8 cellular contexts compared by ENCODE assay signal in genomic region chr12:49367381-49368239, GRCh38. TPM values are rescaled to one million over a fixed set of nuclear protein-coding genes. Genes with fewer than 3 reads are reported as not detected.
DNase-seq lines count a peak whose midpoint lies in the region; FAIRE-seq and TF ChIP-seq lines count a peak whose summit lies in the region.

Gene SPATS2, plus strand, starts transcription at chr12:49367462. Its CDS starts 93,551 bp downstream, at chr12:49461013.

- peaks cover 17% of the 10 kb centered on the region for H3K36me3 ChIP-seq in OCI-LY7 (ENCODE audit: insufficient read depth, low read length)
- H3K36me3 ChIP-seq in tibial artery: no peaks in the 10 kb centered on the region

- CTCF ChIA-PET in OCI-LY7 (lab: Charles Lee; ENCODE audit: unreplicated experiment): interaction anchor here (1.0 to 1.7 kb wide), 4 partner anchors 9 to 93 kb away, joined by 3 to 10 read pairs (median 5); partner anchors contain the start of gene DNAJC22

- no peak for TF ChIP-seq POLR2A in GM12892 (IDR thresholded peaks at IDR 0.05; ENCODE audit: low read depth, low read length)

- H4K20me1 ChIP-seq in OCI-LY7 (ENCODE audit: insufficient read depth, low read length): 0 out of 2 replicates have a peak, but pooled peaks cover 4% of the 10 kb centered on the region

- H3K4me3 Mint-ChIP-seq in dendritic cell treated with granulocyte-macrophage colony-stimulating factor and Interleukin-4, amounts not matched to agents 40 ng/mL and 50 ng/mL, for 4 days: peak within 1 kb of the TSS; percentile 97

- DNase-seq in ACHN (peak; percentile 46), GM12892 (ENCODE audit: insufficient read length) (no peak), OCI-LY7 (ENCODE audit: low spot score) (no peak), medulla oblongata (ENCODE audit: extremely low spot score) (peak; percentile 44), tibial artery (peak; percentile 92 to 94), KG1 (lab: John Stamatoyannopoulos, UW) (no peak), hippocampal formation (lab: John Stamatoyannopoulos, UW) (no peak)

- H3K27me3 Mint-ChIP-seq in dendritic cell treated with granulocyte-macrophage colony-stimulating factor and Interleukin-4, amounts not matched to agents 40 ng/mL and 50 ng/mL, for 4 days: no peaks in the 10 kb centered on the region

- in situ Hi-C loops in ACHN (cut with HindIII; ENCODE audit: low pct_ligation_motif_present, low pct_unique_long_range_greater_than_20kb, low sequenced_read_pairs): loop anchor here (10.0 kb wide), 1 partner anchor 147 kb away; no protein-coding TSS in a partner anchor

- FAIRE-seq in GM12892 (lab: Jason Lieb, UNC): peak; percentile 46

- BruUV-seq in OCI-LY7 (replicated peaks; lab: Mats Ljungman, UMichigan): no TSS peak

- H3K9me3 ChIP-seq in OCI-LY7 (ENCODE audit: low read length) (no peaks in the 10 kb centered on the region), tibial artery (no peaks in the 10 kb centered on the region)

- no peaks in the 10 kb centered on the region for H3K9me2 ChIP-seq in OCI-LY7 (ENCODE audit: insufficient read depth, low read length)

- intact Hi-C loops in OCI-LY7 (cut with micrococcal nuclease; ENCODE audit: unreplicated experiment) (loop anchor here (2.0 to 5.0 kb wide), 2 partner anchors 201 to 255 kb away; partner anchors contain the start of genes MCRS1 and PRPF40B), tibial artery (cut with DNase I; ENCODE audit: low total_unique reads) (loop anchor here (5.0 kb wide), 1 partner anchor 375 kb away; the partner anchor contains the start of gene TMBIM6)
- intact Hi-C loops in dendritic cell treated with granulocyte-macrophage colony-stimulating factor and Interleukin-4, amounts not matched to agents 40 ng/mL and 50 ng/mL, for 4 days (cut with micrococcal nuclease): no loop called here

- POLR2A ChIA-PET in OCI-LY7 (lab: Charles Lee): interaction anchor here (0.6 to 2.9 kb wide), 16 partner anchors 9 to 410 kb away, joined by 3 to 13 read pairs (median 4); partner anchors contain the start of genes ARF3 and TROAP

- peaks cover 30% of the 10 kb centered on the region for H3K36me3 Mint-ChIP-seq in dendritic cell treated with granulocyte-macrophage colony-stimulating factor and Interleukin-4, amounts not matched to agents 40 ng/mL and 50 ng/mL, for 4 days (ENCODE audit: low read depth)

- TF ChIP-seq CTCF in OCI-LY7 (conservative IDR thresholded peaks at IDR 0.05; ENCODE audit: low read length): no peak
- TF ChIP-seq CTCF in tibial artery (IDR thresholded peaks at IDR 0.05): no peak

- peaks cover 45% of the 10 kb centered on the region for H3K79me2 ChIP-seq in OCI-LY7 (ENCODE audit: insufficient read depth, low read depth, low read length)

- peak within 1 kb of the TSS; percentile 83 for H3K4me2 ChIP-seq in OCI-LY7 (ENCODE audit: low read length)

- H3K27me3 ChIP-seq in tibial artery: no peaks in the 10 kb centered on the region

- peaks cover 24% of the 10 kb centered on the region for H3K4me1 Mint-ChIP-seq in dendritic cell treated with granulocyte-macrophage colony-stimulating factor and Interleukin-4, amounts not matched to agents 40 ng/mL and 50 ng/mL, for 4 days (ENCODE audit: low read depth)

- H3K27ac Mint-ChIP-seq in dendritic cell treated with granulocyte-macrophage colony-stimulating factor and Interleukin-4, amounts not matched to agents 40 ng/mL and 50 ng/mL, for 4 days: peak within 1 kb of the TSS; percentile 99

- H3K4me1 ChIP-seq in OCI-LY7 (ENCODE audit: insufficient read depth, low read length, poor library complexity, severe bottlenecking) (peaks cover 34% of the 10 kb centered on the region), tibial artery (peaks cover 0 to 28% (median 16%) of the 10 kb centered on the region in 4 donors)

- H3K4me3 ChIP-seq in OCI-LY7 (ENCODE audit: low read depth, low read length, poor library complexity, severe bottlenecking) (peak within 1 kb of the TSS; percentile 91), tibial artery (peak within 1 kb of the TSS; percentile 86 to 93)

- no peaks in the 10 kb centered on the region for H3K9me3 Mint-ChIP-seq in dendritic cell treated with granulocyte-macrophage colony-stimulating factor and Interleukin-4, amounts not matched to agents 40 ng/mL and 50 ng/mL, for 4 days

- peak within 1 kb of the TSS; percentile 88 for H3K27ac ChIP-seq in OCI-LY7 (ENCODE audit: low read depth, low read length, poor library complexity, severe bottlenecking)
- peak within 1 kb of the TSS; percentile 82 to 90 for H3K27ac ChIP-seq in tibial artery

- H2AFZ ChIP-seq in OCI-LY7 (ENCODE audit: low read length): peak within 1 kb of the TSS; percentile 90

RNA-seq across cellular contexts. Expression of gene SPATS2, which starts in this region (rescaled TPM):
- 36.1 TPM for polyA plus RNA-seq in GM12892 (2012; ENCODE audit: missing spikeins)
- 19.1 and 22.7 TPM in 2 replicates for total RNA-seq in OCI-LY7 (2014; rRNA removed; shearing (Covaris generic))
- 36.4 and 37.5 TPM in 2 replicates for total RNA-seq in OCI-LY7 (2022)

Comparison
In these comparisons a context has a peak if more than half of its experiments do, and no peak if none do; other contexts are left out.
1. DNase-seq: peak in ACHN (single experiment), medulla oblongata (single experiment) and tibial artery (2 of 2); none in GM12892 (single experiment), OCI-LY7 (single experiment), KG1 (single experiment) and hippocampal formation (0 of 2).